ENCODE assay signal across 11 cellular contexts in genomic region chr1:223147409-223147808, GRCh38. TPM values are rescaled to one million over a fixed set of nuclear protein-coding genes. Genes with fewer than 3 reads are reported as not detected.
"Had no signal": no experiment of that assay in that cellular context is flagged by ENCODE, and none has a peak within 500 bp of the region (broad histone marks: within the 10 kb centered on the region; RNA-seq: fewer than 3 reads in every experiment).

No MANE protein-coding gene starts in this region.

- DNase-seq: GM23248, GOT3, H7, H9, HCEC 1CT, HFFc6 had no signal

- ATAC-seq: GM23338, HCT116 had no signal

- H2AFZ ChIP-seq: GM23248, GM23338 had no signal

- H3K27ac ChIP-seq: GM23248 had no signal

- FAIRE-seq: H1, H54 had no signal

- H3K36me3 ChIP-seq: HAP-1 had no signal

- H3K4me3 ChIP-seq: GM23248, GM23338, HAP-1 had no signal

- H3K4me2 ChIP-seq: GM23338 had no signal

- H3K9ac ChIP-seq: GM23248 had no signal

- H3K9me3 ChIP-seq: HAP-1 had no signal

RNA-seq across cellular contexts. Expression of gene TLR5, which starts 4.4 kb away (rescaled TPM):
- total RNA-seq: GM23248, H9 had no signal
- polyA plus RNA-seq: GM23248 had no signal
